11 cellular contexts compared by ENCODE assay signal in the genomic region with DNA sequence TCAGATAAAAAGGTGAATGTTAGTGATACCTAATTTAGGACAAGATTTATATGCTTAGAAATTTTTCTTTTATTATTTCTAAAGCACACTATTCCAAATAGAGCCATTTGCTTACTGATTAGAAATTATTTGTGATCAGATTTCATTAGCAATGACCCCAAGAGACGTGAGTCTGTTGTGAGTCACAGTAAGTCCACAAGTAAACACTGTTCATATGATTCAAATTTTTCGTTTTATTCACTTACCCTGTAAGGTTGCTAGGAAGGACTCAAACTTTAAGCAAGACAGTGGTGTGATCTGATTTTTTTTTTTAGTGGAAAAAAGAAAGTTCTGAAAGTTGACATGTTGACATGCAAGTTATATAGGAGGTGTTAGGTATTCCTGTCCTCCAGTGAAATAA. TPM values are rescaled to one million over a fixed set of nuclear protein-coding genes. Genes with fewer than 3 reads are reported as not detected.
DNase-seq lines count a peak whose midpoint lies in the region; ATAC-seq and TF ChIP-seq lines count a peak whose summit lies in the region.
"Had no signal": no experiment of that assay in that cellular context is flagged by ENCODE, and none has a peak within 500 bp of the region (broad histone marks: within the 10 kb centered on the region; RNA-seq: fewer than 3 reads in every experiment).

No MANE protein-coding gene starts in this region.

- intact Hi-C loops in right lobe of liver (cut with DNase I), result no loop called here
- intact Hi-C loops in head of caudate nucleus (cut with DNase I), result no loop called here

- TF ChIP-seq POLR2A in right lobe of liver (IDR thresholded peaks at IDR 0.05) (no peak), tibial nerve (IDR thresholded peaks at IDR 0.05) (no peak)

- no peaks in the 10 kb centered on the region for H3K9me3 Mint-ChIP-seq in activated T-cell treated with anti-CD3 and anti-CD28 coated beads, Interleukin-2, amount 50 U/mL, for 4 hours
- no peaks in the 10 kb centered on the region for H3K9me3 Mint-ChIP-seq in activated T-cell treated with anti-CD3 and anti-CD28 coated beads, Interleukin-2, amount 50 U/mL, for 72 hours

- H3K27me3 ChIP-seq in right lobe of liver (peaks cover 0 to 4% of the 10 kb centered on the region in 2 donors), tibial nerve (no peaks in the 10 kb centered on the region), HAP-1 (ENCODE audit: low read depth) (peaks cover 37% of the 10 kb centered on the region)

- no peaks in the 10 kb centered on the region for H3K4me1 ChIP-seq in right lobe of liver
- H3K4me1 ChIP-seq in tibial nerve, result peaks cover 0 to 28% (median 4%) of the 10 kb centered on the region in 4 donors
- H3K4me1 ChIP-seq in HAP-1, result peaks cover 10% of the 10 kb centered on the region

- H3K27ac ChIP-seq in right lobe of liver (no peak overlapping the region), tibial nerve (peak overlapping the region in 2 of 4 donors; percentile 71 to 79)

- H3K27ac Mint-ChIP-seq in activated T-cell treated with anti-CD3 and anti-CD28 coated beads, Interleukin-2, amount 50 U/mL, for 72 hours, result no peak overlapping the region

- TF ChIP-seq CTCF in cardiac fibroblast (IDR thresholded peaks at IDR 0.05; ENCODE audit: low read depth, low read length) (no peak), right lobe of liver (IDR thresholded peaks at IDR 0.05) (no peak), tibial nerve (IDR thresholded peaks at IDR 0.05) (no peak)

- DNase-seq in activated T-cell treated with anti-CD3 and anti-CD28 coated beads, Interleukin-2, amount 50 U/mL, for 4 hours, result no peak
- DNase-seq in activated T-cell treated with anti-CD3 and anti-CD28 coated beads, Interleukin-2, amount 50 U/mL, for 72 hours, result no peak
- DNase-seq in cardiac fibroblast (ENCODE audit: low read depth in 2 of 2) (peak; percentile 39 to 77), right lobe of liver (no peak), tibial nerve (ENCODE audit: low spot score in 2 of 2) (no peak), head of caudate nucleus (no peak), HAP-1 (ENCODE audit: low spot score in 2 of 2) (no peak)
- DNase-seq in stimulated activated CD8-positive, alpha-beta memory T cell treated with anti-CD3 and anti-CD28 coated beads, Interleukin-4, amount 100 ng/mL, for 48 hours, result no peak
- DNase-seq: 8988T, kidney, T-helper 1 cell had no signal

- H3K36me3 ChIP-seq in right lobe of liver, result no peaks in the 10 kb centered on the region
- peaks cover 0 to 20% (median 0%) of the 10 kb centered on the region in 3 donors for H3K36me3 ChIP-seq in tibial nerve
- H3K36me3 ChIP-seq in HAP-1 (replicated peaks), result no peaks in the 10 kb centered on the region

- H3K36me3 Mint-ChIP-seq in activated T-cell treated with anti-CD3 and anti-CD28 coated beads, Interleukin-2, amount 50 U/mL, for 4 hours (ENCODE audit: insufficient read depth), result peaks cover 3% of the 10 kb centered on the region
- no peaks in the 10 kb centered on the region for H3K36me3 Mint-ChIP-seq in activated T-cell treated with anti-CD3 and anti-CD28 coated beads, Interleukin-2, amount 50 U/mL, for 72 hours (ENCODE audit: insufficient read depth in 2 of 2)

- no peaks in the 10 kb centered on the region for H3K9me3 ChIP-seq in right lobe of liver
- H3K9me3 ChIP-seq in tibial nerve, result no peaks in the 10 kb centered on the region
- H3K9me3 ChIP-seq in HAP-1, result no peaks in the 10 kb centered on the region; the same call in 1 of the 2 replicates

- peak overlapping the region; percentile 88 for H3K4me3 Mint-ChIP-seq in activated T-cell treated with anti-CD3 and anti-CD28 coated beads, Interleukin-2, amount 50 U/mL, for 4 hours
- H3K4me3 Mint-ChIP-seq in activated T-cell treated with anti-CD3 and anti-CD28 coated beads, Interleukin-2, amount 50 U/mL, for 72 hours, result no peak overlapping the region

- H3K4me1 Mint-ChIP-seq in activated T-cell treated with anti-CD3 and anti-CD28 coated beads, Interleukin-2, amount 50 U/mL, for 4 hours (ENCODE audit: low read depth), result peaks cover 25% of the 10 kb centered on the region
- H3K4me1 Mint-ChIP-seq in activated T-cell treated with anti-CD3 and anti-CD28 coated beads, Interleukin-2, amount 50 U/mL, for 72 hours (ENCODE audit: low read depth), result peaks cover 15% of the 10 kb centered on the region

- 43% methylated on average over 2 of the region's 2 CpGs for WGBS in right lobe of liver (ENCODE audit: insufficient coverage, low coverage, low lambda C conversion rate, missing lambda C conversion rate)
- WGBS in tibial nerve, 2 donors, result 52 to 65% methylated on average over 2 of the region's 2 CpGs

- H3K4me3 ChIP-seq in cardiac fibroblast (replicated peaks in 1 of 2; ENCODE audit: low read depth in 2 of 2, low read length in 2 of 2) (peak overlapping the region; percentile 36 to 60), right lobe of liver (peak overlapping the region in 2 of 3 donors; percentile 6 to 41), tibial nerve (peak overlapping the region in 3 of 4 donors; percentile 24 to 50 (median 35)), HAP-1 (no peak overlapping the region)

- no peak for ATAC-seq in activated T-cell treated with anti-CD3 and anti-CD28 coated beads, Interleukin-2, amount 50 U/mL, for 4 hours
- ATAC-seq in activated T-cell treated with anti-CD3 and anti-CD28 coated beads, Interleukin-2, amount 50 U/mL, for 72 hours (replicated peaks in 1 of 2), result no peak
- ATAC-seq in right lobe of liver, result peak in 1 of 4 donors; percentile 47

- TF ChIP-seq EP300 in tibial nerve (IDR thresholded peaks at IDR 0.05), result no peak

- in situ Hi-C loops in HAP-1 (cut with MboI; ENCODE audit: low sequenced_read_pairs), result no loop called here

- peaks cover 11% of the 10 kb centered on the region for H3K27me3 Mint-ChIP-seq in activated T-cell treated with anti-CD3 and anti-CD28 coated beads, Interleukin-2, amount 50 U/mL, for 4 hours (ENCODE audit: low read depth)
- peaks cover 8% of the 10 kb centered on the region for H3K27me3 Mint-ChIP-seq in activated T-cell treated with anti-CD3 and anti-CD28 coated beads, Interleukin-2, amount 50 U/mL, for 72 hours (ENCODE audit: low read depth)

RNA-seq across cellular contexts. Expression of gene CARD6, which starts 1.2 kb away (rescaled TPM):
- total RNA-seq in activated T-cell treated with anti-CD3 and anti-CD28 coated beads, Interleukin-2, amount 50 U/mL, for 4 hours, result 1 to 10 TPM in 1 of 3 donors, under 1 TPM in 2; 0.76 to 1.7 (median 0.84) TPM
- 1 to 10 TPM in 1 of 2 donors, under 1 TPM in 1; 0.76 to 1.2 TPM for total RNA-seq in activated T-cell treated with anti-CD3 and anti-CD28 coated beads, Interleukin-2, amount 50 U/mL, for 72 hours
- total RNA-seq in right lobe of liver (1 to 10 TPM; 3.0 to 6.2 (median 3.3) TPM), tibial nerve (10 to 100 TPM in 3 of 4 donors, 1 to 10 TPM in 1; 7.6 to 16.1 (median 11.3) TPM)

RNA-seq across cellular contexts. Expression of gene RPL37, which starts 7.3 kb away (rescaled TPM):
- total RNA-seq in activated T-cell treated with anti-CD3 and anti-CD28 coated beads, Interleukin-2, amount 50 U/mL, for 4 hours, result 1,000 to 10,000 TPM; 1,753 to 1,834 (median 1,793) TPM
- 1,000 to 10,000 TPM; 2,016 to 2,043 TPM for total RNA-seq in activated T-cell treated with anti-CD3 and anti-CD28 coated beads, Interleukin-2, amount 50 U/mL, for 72 hours
- total RNA-seq in right lobe of liver (100 to 1,000 TPM in 4 of 6 experiments, 10 to 100 TPM in 2; 36.5 to 472 (median 400) TPM), tibial nerve (100 to 1,000 TPM; 117 to 365 (median 159) TPM)

RNA-seq across cellular contexts. Expression of gene PRKAA1, which starts 44.2 kb away (rescaled TPM):
- total RNA-seq in activated T-cell treated with anti-CD3 and anti-CD28 coated beads, Interleukin-2, amount 50 U/mL, for 4 hours, result 10 to 100 TPM; 48.6 to 51.4 (median 50.3) TPM
- total RNA-seq in activated T-cell treated with anti-CD3 and anti-CD28 coated beads, Interleukin-2, amount 50 U/mL, for 72 hours, result 10 to 100 TPM; 62.7 to 69.1 TPM
- total RNA-seq in right lobe of liver (10 to 100 TPM; 36.7 to 82.4 (median 69.9) TPM), tibial nerve (10 to 100 TPM; 66.2 to 86.1 (median 77.9) TPM)

Comparison
In these comparisons a context has a peak if more than half of its experiments do, and no peak if none do; other contexts are left out.
1. DNase-seq: peak in cardiac fibroblast (2 of 2); none in activated T-cell treated with anti-CD3 and anti-CD28 coated beads, Interleukin-2, amount 50 U/mL, for 4 hours (single experiment), activated T-cell treated with anti-CD3 and anti-CD28 coated beads, Interleukin-2, amount 50 U/mL, for 72 hours (0 of 2), right lobe of liver (0 of 3), tibial nerve (0 of 2), head of caudate nucleus (0 of 42), HAP-1 (0 of 2) and stimulated activated CD8-positive, alpha-beta memory T cell treated with anti-CD3 and anti-CD28 coated beads, Interleukin-4, amount 100 ng/mL, for 48 hours (single experiment).